In the genomic region with DNA sequence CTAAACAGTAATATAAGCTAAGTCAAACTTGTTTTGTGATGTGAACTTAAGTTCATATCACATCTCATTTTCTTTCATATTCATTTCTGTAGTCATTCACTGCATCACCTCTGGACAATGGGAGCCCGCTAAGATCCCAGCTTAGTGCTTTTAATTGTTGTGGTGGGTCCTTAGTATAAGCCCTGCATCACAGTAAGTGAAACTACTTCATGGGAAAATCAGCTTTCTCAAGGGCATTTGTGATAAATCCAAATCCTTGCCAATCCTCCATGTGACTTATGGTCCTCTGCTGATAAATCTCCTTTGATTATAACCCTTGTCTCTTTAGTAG, we compare ENCODE assay signal across 31 cellular contexts.
DNase-seq lines count a peak whose midpoint lies in the region; ATAC-seq, FAIRE-seq and TF ChIP-seq lines count a peak whose summit lies in the region.
"Had no signal": no experiment of that assay in that cellular context is flagged by ENCODE, and none has a peak within 500 bp of the region (broad histone marks: within the 10 kb centered on the region; RNA-seq: fewer than 3 reads in every experiment).

No MANE protein-coding gene starts in this region.

- H3K27ac ChIP-seq in cardiac muscle cell (peak overlapping the region; percentile 15), WERI-Rb-1 (no peak overlapping the region), kidney (ENCODE audit: low read depth in 2 of 2, low read length in 2 of 2) (peak overlapping the region; percentile 1 to 23), pancreas (no peak overlapping the region)
- H3K27ac ChIP-seq: ascending aorta, C4-2B, ovary had no signal

- H3K9ac ChIP-seq in kidney (ENCODE audit: low read length in 2 of 2) = no peak overlapping the region

- H3K4me1 ChIP-seq in cardiac muscle cell (ENCODE audit: low read depth) (peaks cover 6% of the 10 kb centered on the region), kidney (ENCODE audit: control insufficient read depth in 1 of 2, insufficient read depth in 1 of 2, low read depth in 1 of 2, low read length in 2 of 2) (peaks cover 5 to 21% of the 10 kb centered on the region in 2 donors), pancreas (peaks cover 0 to 20% (median 10%) of the 10 kb centered on the region in 3 donors)

- H3K9me3 ChIP-seq in cardiac muscle cell (ENCODE audit: low read depth) (no peaks in the 10 kb centered on the region), WERI-Rb-1 (ENCODE audit: severe bottlenecking) (peaks cover 10% of the 10 kb centered on the region), kidney (ENCODE audit: control insufficient read depth in 1 of 2, low read length in 2 of 2) (no peaks in the 10 kb centered on the region), pancreas (no peaks in the 10 kb centered on the region)
- H3K9me3 ChIP-seq: ascending aorta, ovary had no signal

- H3K36me3 ChIP-seq in cardiac muscle cell (no peaks in the 10 kb centered on the region), WERI-Rb-1 (peaks cover 7% of the 10 kb centered on the region; the same call in 1 of the 2 replicates), kidney (ENCODE audit: control insufficient read depth in 1 of 2, insufficient read depth in 2 of 2, low read length in 2 of 2) (no peaks in the 10 kb centered on the region), pancreas (no peaks in the 10 kb centered on the region)
- H3K36me3 ChIP-seq: ascending aorta, ovary had no signal

- intact Hi-C loops in cardiac septum (cut with DNase I) (no loop called here), kidney (cut with DNase I) (no loop called here), pancreas (cut with DNase I) (no loop called here), left colon (cut with DNase I, micrococcal nuclease) (no loop called here)

- 91 to 93% methylated on average over 1 of the region's 1 CpG for WGBS in pancreas, 2 donors

- TF ChIP-seq CTCF in cardiac muscle cell (IDR thresholded peaks at IDR 0.05; ENCODE audit: low read depth, low read length) (no peak), WERI-Rb-1 (IDR thresholded peaks at IDR 0.05; ENCODE audit: low read depth, low read length) (no peak), kidney (IDR thresholded peaks at IDR 0.05; ENCODE audit: borderline replicate concordance, extremely low read depth, insufficient read depth) (no peak), pancreas (IDR thresholded peaks at IDR 0.05) (no peak)

- no peaks in the 10 kb centered on the region for H3K27me3 ChIP-seq in cardiac muscle cell
- no peaks in the 10 kb centered on the region for H3K27me3 ChIP-seq in WERI-Rb-1 (ENCODE audit: insufficient read depth, low read depth, severe bottlenecking)
- H3K27me3 ChIP-seq in pancreas = no peaks in the 10 kb centered on the region
- H3K27me3 ChIP-seq: ascending aorta, ovary, stomach had no signal

- DNase-seq in cardiac muscle cell (ENCODE audit: low read depth in 1 of 2, low spot score in 1 of 2) (no peak), cardiac septum (ENCODE audit: low spot score) (no peak), WERI-Rb-1 (peak; percentile 43), kidney (no peak), pancreas (no peak), left colon (no peak), NCI-H2227 (lab: John Stamatoyannopoulos, UW; ENCODE audit: unreplicated experiment) (no peak)
- DNase-seq: activated CD4-positive, CD25-positive, alpha-beta regulatory T cell; activated gamma-delta T cell treated with Interleukin-2 at 50 U/mL for 16 hours; activated naive CD8-positive, alpha-beta T cell treated with anti-CD3 and anti-CD28 coated beads, Interleukin-2, amount 10 ng/mL, durations not matched to agents 7 days and 5 days; activated T-cell treated with anti-CD3 and anti-CD28 coated beads, Interleukin-2, amount 50 U/mL, for 4 hours; caudate nucleus; COR-L47; cortex of kidney; DMS79 treated with DMSO at 0.1 percent for 48 hours; effector memory CD8-positive, alpha-beta T cell; HFFc6; NCI-H1105 treated with DMSO at 0.1 percent for 48 hours; NCI-H2029 treated with DMSO at 0.1 percent for 48 hours; NCI-H226; nephron progenitor cell; ovary; retina; stimulated activated CD4-positive, alpha-beta T cell treated with anti-CD3 and anti-CD28 coated beads, Interleukin-1b, Interleukin-23, amount 100 ng/mL, for 48 hours; stomach; SW 1271 had no signal

- H3K4me3 ChIP-seq in cardiac muscle cell (no peak overlapping the region), WERI-Rb-1 (ENCODE audit: low read depth, low read length) (no peak overlapping the region), kidney (ENCODE audit: low read length in 2 of 2) (peak overlapping the region in 1 of 2 donors; percentile 7), pancreas (no peak overlapping the region)
- H3K4me3 ChIP-seq: ascending aorta, K562, ovary, stomach had no signal

- FAIRE-seq in kidney (lab: Jason Lieb, UNC) = no peak
- FAIRE-seq in pancreas (lab: Jason Lieb, UNC) = no peak
- FAIRE-seq: K562, urothelium cell line had no signal

- ATAC-seq in pancreas = peak in 3 of 4 donors; percentile 11 to 37 (median 35)
- no peak for ATAC-seq in GM18511 (IDR thresholded peaks at IDR 0.05; ENCODE audit: unreplicated experiment)
- ATAC-seq in left colon = no peak
- ATAC-seq: activated T-cell treated with anti-CD3 and anti-CD28 coated beads, Interleukin-2, amount 50 U/mL, for 4 hours; effector memory CD8-positive, alpha-beta T cell; K562 had no signal

Comparison
In these comparisons a context has a peak if more than half of its experiments do, and no peak if none do; other contexts are left out.
1. H3K27ac ChIP-seq: peak in cardiac muscle cell (single experiment) and kidney (2 of 2); none in WERI-Rb-1 (single experiment) and pancreas (0 of 4).
2. ATAC-seq: peak in pancreas (3 of 4); none in GM18511 (single experiment) and left colon (single experiment).